In the genomic region with DNA sequence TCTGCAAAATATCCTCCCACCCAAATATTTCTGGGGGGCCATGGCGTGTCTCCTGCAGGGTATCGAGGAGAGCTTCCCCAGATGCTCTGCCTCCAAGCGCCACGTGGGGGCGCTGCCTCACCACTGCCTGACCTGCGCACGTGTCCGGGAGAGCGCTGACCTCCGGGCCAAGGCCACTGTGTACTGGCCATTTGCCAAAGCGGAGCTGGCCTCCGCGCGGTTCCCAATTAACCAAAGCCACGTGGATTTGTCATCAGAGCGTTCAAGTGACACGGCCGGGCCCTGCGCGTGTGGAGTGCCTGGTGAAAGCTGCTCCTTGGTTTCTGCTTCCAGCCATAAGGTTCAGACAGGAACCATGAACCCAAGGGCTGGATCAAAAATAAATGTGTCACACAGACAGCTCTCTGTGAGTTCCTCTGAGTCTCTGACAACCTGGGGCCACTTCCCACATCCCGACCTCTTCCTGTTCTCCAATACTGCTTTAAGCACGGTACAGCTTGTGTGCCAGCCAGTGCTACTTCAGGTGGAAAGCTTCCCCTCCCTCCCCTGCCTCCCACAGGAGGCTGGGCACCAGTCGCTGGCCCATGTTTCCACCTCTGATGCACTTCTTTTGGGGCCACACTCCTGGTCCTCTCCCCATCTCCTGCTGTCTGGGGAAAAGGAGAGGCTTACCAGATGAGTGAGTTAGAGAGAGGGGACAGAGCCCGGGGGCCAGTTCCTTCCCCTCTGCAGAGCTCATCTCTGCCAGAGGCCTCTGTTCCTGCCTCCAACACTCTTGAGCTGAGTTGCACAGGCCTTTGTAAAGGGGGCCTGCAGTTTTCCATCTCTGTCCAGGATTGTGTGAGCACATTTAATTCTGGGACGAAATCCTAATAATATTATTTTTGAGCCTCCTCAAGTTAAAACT, we compare ENCODE assay signal across 8 cellular contexts. TPM values are rescaled to one million over a fixed set of nuclear protein-coding genes. Genes with fewer than 3 reads are reported as not detected.
DNase-seq lines count a peak whose midpoint lies in the region; ATAC-seq and TF ChIP-seq lines count a peak whose summit lies in the region.

No MANE protein-coding gene starts in this region.

- H2AFZ ChIP-seq in SK-N-SH (ENCODE audit: low read depth) (peak overlapping the region; percentile 59), neuronal stem cell (ENCODE audit: low read length) (peak overlapping the region; percentile 81)

- peak in 1 of 2 experiments; percentile 49; a peak in 1 of 4 replicates for TF ChIP-seq EP300 in SK-N-SH (IDR thresholded peaks at IDR 0.05; ENCODE audit: borderline replicate concordance in 1 of 2, low read depth in 1 of 2, low read length in 1 of 2)

- peak overlapping the region; percentile 73; the same call in 1 of the 2 replicates for H3K4me2 ChIP-seq in SK-N-SH
- no peak overlapping the region for H3K4me2 ChIP-seq in neuronal stem cell (ENCODE audit: insufficient read depth, low read length, poor library complexity, severe bottlenecking)

- H3K9me2 ChIP-seq in SK-N-SH, result no peaks in the 10 kb centered on the region

- H3K9me3 ChIP-seq in SK-N-SH (no peaks in the 10 kb centered on the region), neuronal stem cell (replicated peaks in 1 of 2; ENCODE audit: control insufficient read depth in 2 of 2, insufficient read depth in 1 of 2, low read depth in 1 of 2, low read length in 2 of 2) (no peaks in the 10 kb centered on the region)

- CTCF ChIA-PET in SK-N-SH (lab: Yijun Ruan, JAX), result interaction anchor here (0.6 to 8.8 kb wide), 115 partner anchors 9 to 1970 kb away, joined by 3 to 126 read pairs (median 3); a partner anchor contains a TSS

- POLR2A ChIA-PET in SK-N-SH (lab: Yijun Ruan, JAX), result no interaction called here

- H2AK5ac ChIP-seq in neuronal stem cell (ENCODE audit: low read depth, low read length), result peak overlapping the region; percentile 40

- H3K23ac ChIP-seq in neuronal stem cell (ENCODE audit: low read depth, low read length, poor library complexity), result no peak overlapping the region

- no peaks in the 10 kb centered on the region for H3K79me1 ChIP-seq in neuronal stem cell (ENCODE audit: low read depth, low read length)

- H3K18ac ChIP-seq in neuronal stem cell (ENCODE audit: low read length), result peak overlapping the region; percentile 60

- no peak overlapping the region for H4K8ac ChIP-seq in neuronal stem cell (ENCODE audit: low read depth, low read length)

- H2BK15ac ChIP-seq in neuronal stem cell (ENCODE audit: low read length), result peak overlapping the region; percentile 90

- H2BK12ac ChIP-seq in neuronal stem cell (ENCODE audit: low read length), result peak overlapping the region; percentile 73

- no peaks in the 10 kb centered on the region for H3K79me2 ChIP-seq in SK-N-SH (ENCODE audit: insufficient read depth)

- 29% methylated on average over 9 of the region's 25 CpGs for WGBS in SK-N-SH (ENCODE audit: low lambda C conversion rate)
- no CpG with 5 or more reads among the region's 25 CpGs for WGBS in neuronal stem cell (ENCODE audit: extremely low coverage in 2 of 2, insufficient read length in 2 of 2, insufficient replicate concordance in 1 of 2), 2 donors

- TF ChIP-seq RAD21 in SK-N-SH (IDR thresholded peaks at IDR 0.05; ENCODE audit: low read length), result peak; percentile 94

- peaks cover 0 to 7% of the 10 kb centered on the region in 2 experiments; a peak in 2 of 4 replicates for H3K4me1 ChIP-seq in SK-N-SH (ENCODE audit: control insufficient read depth in 1 of 2, insufficient read depth in 2 of 2, low read depth in 1 of 2, low read length in 1 of 2)
- H3K4me1 ChIP-seq in neuronal stem cell (ENCODE audit: control insufficient read depth in 2 of 2, insufficient read depth in 1 of 2, low read depth in 1 of 2, low read length in 2 of 2), result peaks cover 0 to 7% of the 10 kb centered on the region in 2 donors

- no peaks in the 10 kb centered on the region for H3K27me3 ChIP-seq in SK-N-SH (ENCODE audit: insufficient read depth)
- H3K27me3 ChIP-seq in neuronal stem cell (ENCODE audit: control insufficient read depth in 3 of 3, insufficient read depth in 3 of 3, low read depth in 1 of 3, low read length in 3 of 3), result peaks cover 0 to 7% (median 0%) of the 10 kb centered on the region in 3 experiments

- H3K36me3 ChIP-seq in SK-N-SH (replicated peaks in 1 of 2; ENCODE audit: control insufficient read depth in 1 of 2, insufficient read depth in 2 of 2, low read length in 1 of 2) (no peaks in the 10 kb centered on the region), neuronal stem cell (replicated peaks in 1 of 2; ENCODE audit: control insufficient read depth in 2 of 2, insufficient read depth in 2 of 2, low read length in 2 of 2) (no peaks in the 10 kb centered on the region)

- H3K4ac ChIP-seq in neuronal stem cell (ENCODE audit: low read length), result no peak overlapping the region

- peak; percentile 98 for TF ChIP-seq CTCF in SK-N-SH (IDR thresholded peaks at IDR 0.05)
- peak; percentile 70 for TF ChIP-seq CTCF in fibroblast of pulmonary artery (IDR thresholded peaks at IDR 0.05; ENCODE audit: low read length, missing control alignments)

- H2BK5ac ChIP-seq in neuronal stem cell (ENCODE audit: low read length), result no peak overlapping the region

- peak; percentile 78 for DNase-seq in COLO668 (lab: John Stamatoyannopoulos, UW; ENCODE audit: unreplicated experiment)
- peak; percentile 81 for DNase-seq in SK-N-SH
- DNase-seq in fibroblast of pulmonary artery (ENCODE audit: low read depth), result peak; percentile 19
- DNase-seq in neuronal stem cell (ENCODE audit: low spot score), result peak; percentile 57
- no peak for DNase-seq in COR-L47 (lab: John Stamatoyannopoulos, UW)
- DNase-seq in NK-92 treated with Interleukin-12 subunit alpha and Interleukin-12 subunit beta, amount 100 ng/mL, for 24 hours (lab: John Stamatoyannopoulos, UW), result no peak

- no peak overlapping the region for H2BK120ac ChIP-seq in neuronal stem cell (ENCODE audit: low read depth, low read length)

- H4K20me1 ChIP-seq in SK-N-SH (ENCODE audit: insufficient read depth), result no peaks in the 10 kb centered on the region

- ATAC-seq in GM18867 (IDR thresholded peaks at IDR 0.05; ENCODE audit: unreplicated experiment), result peak; percentile 71
- peak; percentile 65 for ATAC-seq in HG03558 (IDR thresholded peaks at IDR 0.05; ENCODE audit: extremely low read depth, unreplicated experiment)

- H3F3A ChIP-seq in SK-N-SH (replicated peaks; ENCODE audit: insufficient read depth), result no peaks in the 10 kb centered on the region

- no peak overlapping the region for H3K14ac ChIP-seq in neuronal stem cell (ENCODE audit: low read length)

- H3K4me3 ChIP-seq in SK-N-SH (ENCODE audit: low read depth in 2 of 2, low read length in 1 of 2) (peak overlapping the region; percentile 31 to 60), fibroblast of pulmonary artery (replicated peaks; ENCODE audit: low read depth, low read length) (peak overlapping the region; percentile 3), neuronal stem cell (ENCODE audit: low read length in 2 of 2) (no peak overlapping the region)

- no peak overlapping the region for H4K91ac ChIP-seq in neuronal stem cell (ENCODE audit: low read depth, low read length, poor library complexity)

- H3K27ac ChIP-seq in SK-N-SH (ENCODE audit: low read depth in 2 of 2, low read length in 1 of 2) (peak overlapping the region in 1 of 2 experiments; percentile 74; a peak in 2 of 4 replicates), neuronal stem cell (replicated peaks; ENCODE audit: low read length) (no peak overlapping the region)

- H3K9ac ChIP-seq in SK-N-SH (no peak overlapping the region), neuronal stem cell (ENCODE audit: low read depth, low read length, poor library complexity) (peak overlapping the region; percentile 61)

TF ChIP-seq in SK-N-SH, 30 proteins besides CTCF, POLR2A, EP300 and RAD21 (continues in another document):
- TF ChIP-seq NFIC (IDR thresholded peaks at IDR 0.05; ENCODE audit: borderline replicate concordance), result peak; percentile 71
- TF ChIP-seq SMC3 (IDR thresholded peaks at IDR 0.05; ENCODE audit: low read depth, low read length), result peak; percentile 93
- TF ChIP-seq, protein P1, sequence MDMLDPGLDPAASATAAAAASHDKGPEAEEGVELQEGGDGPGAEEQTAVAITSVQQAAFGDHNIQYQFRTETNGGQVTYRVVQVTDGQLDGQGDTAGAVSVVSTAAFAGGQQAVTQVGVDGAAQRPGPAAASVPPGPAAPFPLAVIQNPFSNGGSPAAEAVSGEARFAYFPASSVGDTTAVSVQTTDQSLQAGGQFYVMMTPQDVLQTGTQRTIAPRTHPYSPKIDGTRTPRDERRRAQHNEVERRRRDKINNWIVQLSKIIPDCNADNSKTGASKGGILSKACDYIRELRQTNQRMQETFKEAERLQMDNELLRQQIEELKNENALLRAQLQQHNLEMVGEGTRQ (IDR thresholded peaks at IDR 0.05; ENCODE audit: borderline replicate concordance, low read depth, low read length), result 0 out of 2 replicates have a peak, but pooled peaks have one; percentile 28
- no peak for TF ChIP-seq NRF1 (IDR thresholded peaks at IDR 0.05; ENCODE audit: low read depth, low read length)
- no peak for TF ChIP-seq TAF1 (IDR thresholded peaks at IDR 0.05; ENCODE audit: borderline replicate concordance, low read depth, low read length)
- TF ChIP-seq FOXJ3 (CRISPR knock-in tag; IDR thresholded peaks at IDR 0.05), result no peak
- TF ChIP-seq, protein P2, sequence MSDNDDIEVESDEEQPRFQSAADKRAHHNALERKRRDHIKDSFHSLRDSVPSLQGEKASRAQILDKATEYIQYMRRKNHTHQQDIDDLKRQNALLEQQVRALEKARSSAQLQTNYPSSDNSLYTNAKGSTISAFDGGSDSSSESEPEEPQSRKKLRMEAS (IDR thresholded peaks at IDR 0.05; ENCODE audit: low read depth), result peak; percentile 95
- TF ChIP-seq GABPA (IDR thresholded peaks at IDR 0.05; ENCODE audit: low read depth), result no peak
- TF ChIP-seq POLR2AphosphoS5 (IDR thresholded peaks at IDR 0.05; ENCODE audit: low read depth, low read length), result no peak
- peak; percentile 60; the same call in 1 of the 2 replicates for TF ChIP-seq SIN3A (IDR thresholded peaks at IDR 0.05; ENCODE audit: borderline replicate concordance, low read depth, low read length)
- TF ChIP-seq MEF2A (IDR thresholded peaks at IDR 0.05; ENCODE audit: borderline replicate concordance, low read depth), result no peak
- no peak for TF ChIP-seq EZH2phosphoT487 (IDR thresholded peaks at IDR 0.05; ENCODE audit: borderline replicate concordance, low read depth)

RNA-seq across cellular contexts. Expression of a gene that starts 26.1 kb away (rescaled TPM):
- polyA plus RNA-seq in SK-N-SH (2012; rRNA removed), result not detected in 2 replicates
- not detected in 2 replicates for polyA plus RNA-seq in SK-N-SH (2012; cell fraction: cytosol; rRNA removed)
- polyA plus RNA-seq in SK-N-SH (2012; cell fraction: nucleus; rRNA removed), result not detected in 2 replicates
- polyA plus RNA-seq in neuronal stem cell (2013, experiment 1 of 2), result 0.06 TPM
- polyA plus RNA-seq in neuronal stem cell (2013, experiment 2 of 2), result 0.01 TPM

Comparison
In these comparisons a context has a peak if more than half of its experiments do, and no peak if none do; other contexts are left out.
1. DNase-seq: peak in COLO668 (single experiment), SK-N-SH (single experiment), fibroblast of pulmonary artery (single experiment) and neuronal stem cell (single experiment); none in COR-L47 (single experiment) and NK-92 treated with Interleukin-12 subunit alpha and Interleukin-12 subunit beta, amount 100 ng/mL, for 24 hours (single experiment).
2. H3K4me3 ChIP-seq: peak in SK-N-SH (2 of 2) and fibroblast of pulmonary artery (single experiment); none in neuronal stem cell (0 of 2).